ENCODE assay signal across 8 cellular contexts in the genomic region with DNA sequence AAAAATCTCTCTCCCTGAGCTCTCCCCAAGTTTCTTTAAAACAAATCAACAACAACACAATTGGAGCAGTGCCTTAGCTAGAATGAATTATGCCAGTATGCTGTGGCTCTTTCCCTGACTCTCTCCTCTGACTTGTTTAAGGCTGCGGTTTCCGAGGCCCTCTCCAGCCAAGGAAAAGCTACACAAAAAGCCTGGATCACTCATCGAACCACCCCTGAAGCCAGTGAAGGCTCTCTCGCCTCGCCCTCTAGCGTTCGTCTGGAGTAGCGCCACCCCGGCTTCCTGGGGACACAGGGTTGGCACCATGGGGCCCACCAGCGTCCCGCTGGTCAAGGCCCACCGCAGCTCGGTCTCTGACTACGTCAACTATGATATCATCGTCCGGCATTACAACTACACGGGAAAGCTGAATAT. TPM values are rescaled to one million over a fixed set of nuclear protein-coding genes. Genes with fewer than 3 reads are reported as not detected.
DNase-seq lines count a peak whose midpoint lies in the region; ATAC-seq and TF ChIP-seq lines count a peak whose summit lies in the region.

No MANE protein-coding gene starts in this region.

- DNase-seq in AG09309 (ENCODE audit: low read depth) (peak; percentile 78), SJSA1 (ENCODE audit: low read depth in 1 of 2, low spot score in 2 of 2) (peak; percentile 94), germinal center (ENCODE audit: low spot score) (peak; percentile 75), occipital lobe (lab: John Stamatoyannopoulos, UW) (peak; percentile 26)
- DNase-seq in activated naive CD4-positive, alpha-beta T cell treated with Interleukin-2 at 50 U/mL for 16 hours: peak; percentile 90

- H3K27ac ChIP-seq in HUES64 (ENCODE audit: low read depth, low read length): no peak overlapping the region
- peak overlapping the region; percentile 82 for H3K27ac ChIP-seq in SJSA1
- H3K27ac ChIP-seq in subcutaneous abdominal adipose tissue (ENCODE audit: low read depth, low read length): peak overlapping the region; percentile 74

- H3K9ac ChIP-seq in HUES64 (ENCODE audit: low read depth, low read length): no peak overlapping the region
- peak overlapping the region in 4 of 5 donors; percentile 48 to 75 (median 50) for H3K9ac ChIP-seq in subcutaneous abdominal adipose tissue (ENCODE audit: low read length in 5 of 5)

- TF ChIP-seq CTCF in AG09309 (IDR thresholded peaks at IDR 0.05; ENCODE audit: control insufficient read depth, insufficient read depth, low read depth, low read length, missing control alignments): peak; percentile 97

- H3K27me3 ChIP-seq in HUES64 (ENCODE audit: insufficient read depth, low read length): peaks cover 45% of the 10 kb centered on the region
- no peaks in the 10 kb centered on the region for H3K27me3 ChIP-seq in SJSA1 (replicated peaks)
- H3K27me3 ChIP-seq in subcutaneous abdominal adipose tissue (ENCODE audit: control insufficient read depth in 5 of 5, insufficient read depth in 4 of 5, low read length in 5 of 5): no peaks in the 10 kb centered on the region

- 13% methylated on average over 17 of the region's 17 CpGs for WGBS in HUES64

- no peaks in the 10 kb centered on the region for H3K36me3 ChIP-seq in HUES64 (ENCODE audit: insufficient read depth, low read length)
- peaks cover 30% of the 10 kb centered on the region for H3K36me3 ChIP-seq in SJSA1
- peaks cover 4 to 24% (median 20%) of the 10 kb centered on the region in 5 donors for H3K36me3 ChIP-seq in subcutaneous abdominal adipose tissue (ENCODE audit: control insufficient read depth in 5 of 5, insufficient read depth in 5 of 5, low read length in 5 of 5)

- ATAC-seq in GM18519 (IDR thresholded peaks at IDR 0.05; ENCODE audit: low FRiP score, unreplicated experiment): peak; percentile 20

- no peaks in the 10 kb centered on the region for H3K9me3 ChIP-seq in HUES64 (ENCODE audit: insufficient read depth, low read depth, low read length)
- H3K9me3 ChIP-seq in SJSA1 (replicated peaks): no peaks in the 10 kb centered on the region
- no peaks in the 10 kb centered on the region for H3K9me3 ChIP-seq in subcutaneous abdominal adipose tissue (ENCODE audit: control insufficient read depth in 5 of 5, low read length in 5 of 5)

- no peak overlapping the region; the same call in 1 of the 2 replicates for H3K4me3 ChIP-seq in AG09309 (ENCODE audit: control insufficient read depth, low read depth, low read length)
- peak overlapping the region; percentile 32 for H3K4me3 ChIP-seq in HUES64 (ENCODE audit: low read length)
- peak overlapping the region; percentile 37 for H3K4me3 ChIP-seq in SJSA1
- peak overlapping the region; percentile 62 to 84 (median 74) for H3K4me3 ChIP-seq in subcutaneous abdominal adipose tissue (ENCODE audit: low read depth in 1 of 5, low read length in 5 of 5)

- peaks cover 10% of the 10 kb centered on the region for H3K4me1 ChIP-seq in HUES64 (ENCODE audit: insufficient read depth, low read length)
- H3K4me1 ChIP-seq in SJSA1 (replicated peaks): peaks cover 17% of the 10 kb centered on the region
- peaks cover 2 to 50% (median 31%) of the 10 kb centered on the region in 5 donors for H3K4me1 ChIP-seq in subcutaneous abdominal adipose tissue (ENCODE audit: control insufficient read depth in 5 of 5, insufficient read depth in 5 of 5, low read length in 5 of 5)

RNA-seq across cellular contexts. Expression of gene S1PR1, which starts 1.9 kb away (rescaled TPM):
- 1.5 TPM for polyA plus RNA-seq in HUES64 (2013, experiment 1 of 2)
- 2.4 TPM for polyA plus RNA-seq in HUES64 (2013, experiment 2 of 2)
- total RNA-seq in SJSA1 (2014; rRNA removed; shearing (Covaris generic)): 3.7 and 13.3 TPM in 2 replicates
- total RNA-seq in occipital lobe: 21.2 TPM

Comparison
In these comparisons a context has a peak if more than half of its experiments do, and no peak if none do; other contexts are left out.
1. DNase-seq: peak in every context shown above with its lines; median percentile 94 in SJSA1; 90 in activated naive CD4-positive, alpha-beta T cell treated with Interleukin-2 at 50 U/mL for 16 hours; 78 in AG09309; 75 in germinal center; 26 in occipital lobe.